Comparison of ENCODE assay signal across 8 cellular contexts in the genomic region with DNA sequence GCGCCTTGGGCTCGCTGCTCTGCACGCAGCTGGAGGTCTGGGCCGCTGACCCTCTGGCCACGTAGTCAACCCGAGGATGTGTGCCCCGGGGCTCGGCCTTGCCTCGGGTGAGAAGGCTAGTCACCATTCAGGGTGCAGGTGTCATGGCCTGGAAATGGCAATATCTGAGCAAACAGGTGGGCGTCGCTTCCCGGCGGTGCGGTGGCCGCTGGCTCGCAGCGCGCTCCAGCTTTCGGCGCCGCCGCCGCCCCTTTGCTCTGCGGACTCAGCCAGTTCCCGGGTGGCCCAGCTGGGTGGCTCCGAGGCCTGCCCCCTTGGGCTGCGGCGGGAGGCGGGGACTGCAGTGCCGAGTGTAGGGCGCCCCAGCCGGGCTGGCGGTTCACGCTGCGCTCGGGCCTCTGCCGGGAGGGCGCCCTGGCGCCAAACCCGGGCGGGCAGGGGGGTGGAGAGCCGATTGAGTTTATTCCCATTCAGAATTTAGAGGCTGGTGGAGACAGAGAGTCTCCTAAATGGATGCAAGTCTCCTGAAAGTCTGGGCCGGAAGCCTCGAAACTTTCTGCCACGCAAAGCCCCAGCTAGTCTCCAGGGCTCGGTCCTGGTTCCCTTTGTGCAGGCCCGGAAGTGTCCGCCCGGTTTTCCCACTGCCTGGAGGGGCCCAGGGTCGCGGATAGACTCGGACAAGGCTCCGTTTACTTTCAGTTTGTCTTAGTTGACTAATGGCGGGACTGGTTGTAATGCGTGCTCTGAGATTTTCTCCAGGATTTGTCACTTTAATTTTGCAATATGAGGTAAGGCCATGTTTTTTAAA. TPM values are rescaled to one million over a fixed set of nuclear protein-coding genes. Genes with fewer than 3 reads are reported as not detected.
DNase-seq lines count a peak whose midpoint lies in the region; ATAC-seq and TF ChIP-seq lines count a peak whose summit lies in the region.

No MANE protein-coding gene starts in this region.

- peaks cover 8% of the 10 kb centered on the region for H3K9me3 Mint-ChIP-seq in memory B cell

- H3K9ac ChIP-seq in KMS-11 = peak overlapping the region; percentile 94
- H3K9ac ChIP-seq in colonic mucosa (ENCODE audit: low read depth in 2 of 2, low read length in 2 of 2) = peak overlapping the region in 1 of 2 donors; percentile 54

- H3K36me3 Mint-ChIP-seq in memory B cell = peaks cover 2% of the 10 kb centered on the region

- H3K27ac Mint-ChIP-seq in memory B cell = no peak overlapping the region

- DNase-seq in GM10266 (ENCODE audit: extremely low spot score) (peak; percentile 70), colonic mucosa (no peak), memory B cell (ENCODE audit: low spot score in 2 of 2) (no peak), aorta (peak in 1 of 2 donors; percentile 81), NCI-H146 (lab: John Stamatoyannopoulos, UW) (no peak), hippocampal formation (lab: John Stamatoyannopoulos, UW) (no peak)

- H3K4me3 ChIP-seq in KMS-11 (IDR thresholded peaks at IDR 0.05; ENCODE audit: insufficient read depth, low read depth, low read length) = no peak overlapping the region
- H3K4me3 ChIP-seq in colonic mucosa = peak overlapping the region; percentile 47
- H3K4me3 ChIP-seq in aorta (ENCODE audit: low read length in 2 of 2) = peak overlapping the region; percentile 42 to 43

- H3K4me3 Mint-ChIP-seq in memory B cell = peak overlapping the region; percentile 58

- H4K20me1 ChIP-seq in KMS-11 (ENCODE audit: insufficient read depth) = no peaks in the 10 kb centered on the region

- peak overlapping the region; percentile 96 for H3K4me2 ChIP-seq in KMS-11

- H3K27me3 ChIP-seq in KMS-11 (ENCODE audit: insufficient read depth, low read depth) (no peaks in the 10 kb centered on the region), colonic mucosa (peaks cover 52% of the 10 kb centered on the region), aorta (ENCODE audit: control insufficient read depth in 1 of 2, insufficient read depth in 2 of 2, low read length in 1 of 2) (no peaks in the 10 kb centered on the region)

- H2AFZ ChIP-seq in KMS-11 (ENCODE audit: low read depth) = peak overlapping the region; percentile 100

- H3K9me3 ChIP-seq in colonic mucosa (no peaks in the 10 kb centered on the region), aorta (ENCODE audit: control insufficient read depth, low read length) (no peaks in the 10 kb centered on the region)

- H3K27ac ChIP-seq in KMS-11 = peak overlapping the region; percentile 84
- H3K27ac ChIP-seq in colonic mucosa = no peak overlapping the region
- no peak overlapping the region for H3K27ac ChIP-seq in aorta (ENCODE audit: low read depth in 1 of 2, low read length in 2 of 2)

- TF ChIP-seq CTCF in GM10266 (IDR thresholded peaks at IDR 0.05; ENCODE audit: control insufficient read depth, insufficient read depth, low read depth, missing control alignments) (no peak), KMS-11 (conservative IDR thresholded peaks at IDR 0.05; ENCODE audit: low read depth, low read length) (peak; percentile 24), colonic mucosa (IDR thresholded peaks at IDR 0.05) (no peak)

- intact Hi-C loops in colonic mucosa (cut with DNase I) (loop anchor here (10.0 kb wide), 1 partner anchor 1171 kb away; no protein-coding TSS in a partner anchor), aorta (cut with DNase I) (no loop called here)

- H3K36me3 ChIP-seq in KMS-11 (ENCODE audit: insufficient read depth) (no peaks in the 10 kb centered on the region), colonic mucosa (no peaks in the 10 kb centered on the region), aorta (ENCODE audit: control insufficient read depth in 1 of 2, insufficient read depth in 2 of 2, low read length in 1 of 2) (no peaks in the 10 kb centered on the region)

- ATAC-seq in GM21529 (IDR thresholded peaks at IDR 0.05; ENCODE audit: unreplicated experiment) (peak; percentile 68), memory B cell (ENCODE audit: low read depth) (peak; percentile 44), aorta (ENCODE audit: low FRiP score) (peak; percentile 71)

- WGBS in aorta, 2 donors = 2% methylated on average over 49 to 55 of the region's 55 CpGs

- H3K4me1 Mint-ChIP-seq in memory B cell = peaks cover 20% of the 10 kb centered on the region

- H3K27me3 Mint-ChIP-seq in memory B cell = peaks cover 29% of the 10 kb centered on the region

- H3K79me2 ChIP-seq in KMS-11 (ENCODE audit: insufficient read depth, low read depth) = no peaks in the 10 kb centered on the region

- peaks cover 19% of the 10 kb centered on the region for H3K4me1 ChIP-seq in KMS-11 (ENCODE audit: low read depth, poor library complexity, severe bottlenecking)
- peaks cover 7% of the 10 kb centered on the region for H3K4me1 ChIP-seq in colonic mucosa
- H3K4me1 ChIP-seq in aorta (ENCODE audit: control insufficient read depth in 1 of 2, insufficient read depth in 2 of 2, low read length in 2 of 2) = no peaks in the 10 kb centered on the region

RNA-seq across cellular contexts. Expression of a gene that starts 11.3 kb away (rescaled TPM):
- under 1 TPM; 0.27 to 0.99 TPM for total RNA-seq in colonic mucosa
- under 1 TPM; 0.23 to 0.63 TPM for total RNA-seq in aorta
- under 1 TPM in 1 of 2 donors, not detected in 1; 0.38 TPM for polyA plus RNA-seq in aorta
